In the genomic region with DNA sequence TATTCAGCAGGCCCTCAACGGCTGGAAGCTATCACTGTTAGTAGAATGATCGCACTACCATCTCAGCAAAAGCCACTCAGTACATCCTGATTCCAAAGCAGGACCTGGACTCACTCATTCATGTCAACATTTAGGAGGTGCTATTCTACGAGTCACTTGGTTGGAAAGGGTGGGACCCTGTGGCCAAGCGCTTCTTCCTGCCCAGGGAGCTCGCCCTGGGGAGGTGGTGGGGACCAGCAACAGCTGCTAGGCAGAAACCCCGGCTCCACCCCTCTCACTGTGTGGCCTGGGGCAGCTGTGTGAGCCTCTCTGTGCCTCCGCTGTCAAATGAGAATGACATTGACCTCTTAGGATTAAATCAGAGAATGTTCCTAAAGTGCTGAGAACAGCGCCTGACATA, we compare ENCODE assay signal across 23 cellular contexts.
"Had no signal": no experiment of that assay in that cellular context is flagged by ENCODE, and none has a peak within 500 bp of the region (broad histone marks: within the 10 kb centered on the region; RNA-seq: fewer than 3 reads in every experiment).

No MANE protein-coding gene starts in this region.

- H3K27ac Mint-ChIP-seq: dendritic cell treated with granulocyte-macrophage colony-stimulating factor and Interleukin-4, amounts not matched to agents 40 ng/mL and 50 ng/mL, for 4 days; effector memory CD8-positive, alpha-beta T cell; memory B cell; nephron; stimulated activated effector memory CD8-positive, alpha-beta T cell treated with anti-CD3 and anti-CD28 coated beads, Interleukin-12 subunit alpha, Interleukin-12 subunit beta, amount 100 ng/mL, for 72 hours; stimulated activated naive CD8-positive, alpha-beta T cell treated with anti-CD3 and anti-CD28 coated beads, Interleukin-15, Interleukin-2, amounts not matched to agents 100 ng/mL and 50 ng/mL, for 24 hours had no signal

- H3K4me1 ChIP-seq: gastroesophageal sphincter, left ventricle myocardium inferior, lower lobe of right lung, right atrium auricular region, testis, upper lobe of right lung, vagina had no signal

- H3K27me3 Mint-ChIP-seq: dendritic cell treated with granulocyte-macrophage colony-stimulating factor and Interleukin-4, amounts not matched to agents 40 ng/mL and 50 ng/mL, for 4 days; effector memory CD8-positive, alpha-beta T cell; memory B cell; naive B cell; stimulated activated naive CD8-positive, alpha-beta T cell treated with anti-CD3 and anti-CD28 coated beads, Interleukin-15, Interleukin-2, amounts not matched to agents 100 ng/mL and 50 ng/mL, for 24 hours had no signal

- ATAC-seq: effector memory CD8-positive, alpha-beta T cell; gastroesophageal sphincter; left cardiac atrium; lower lobe of right lung; stimulated activated effector memory CD8-positive, alpha-beta T cell treated with anti-CD3 and anti-CD28 coated beads, Interleukin-12 subunit alpha, Interleukin-12 subunit beta, amount 100 ng/mL, for 72 hours had no signal

- H3K4me3 Mint-ChIP-seq: dendritic cell treated with granulocyte-macrophage colony-stimulating factor and Interleukin-4, amounts not matched to agents 40 ng/mL and 50 ng/mL, for 4 days; effector memory CD8-positive, alpha-beta T cell; memory B cell; nephron; stimulated activated effector memory CD8-positive, alpha-beta T cell treated with anti-CD3 and anti-CD28 coated beads, Interleukin-12 subunit alpha, Interleukin-12 subunit beta, amount 100 ng/mL, for 72 hours; stimulated activated naive CD8-positive, alpha-beta T cell treated with anti-CD3 and anti-CD28 coated beads, Interleukin-15, Interleukin-2, amounts not matched to agents 100 ng/mL and 50 ng/mL, for 24 hours had no signal

- H3K27ac ChIP-seq: esophagus squamous epithelium, gastroesophageal sphincter, left ventricle myocardium inferior, lower lobe of right lung, right atrium auricular region, testis, tibial nerve, upper lobe of right lung, vagina had no signal

- H3K9me3 ChIP-seq: esophagus squamous epithelium, lower lobe of right lung, right atrium auricular region, testis, upper lobe of right lung, vagina had no signal

- H3K4me3 ChIP-seq: esophagus squamous epithelium, gastroesophageal sphincter, left ventricle myocardium inferior, lower lobe of right lung, right atrium auricular region, testis, tibial nerve, upper lobe of right lung, vagina had no signal

- DNase-seq: effector memory CD8-positive, alpha-beta T cell; esophagus squamous epithelium; foreskin fibroblast; glutamatergic neuron; left cardiac atrium; left ventricle myocardium inferior; lower lobe of right lung; midbrain; naive B cell; posterior cingulate gyrus; stimulated activated CD4-positive, alpha-beta T cell treated with anti-CD3 and anti-CD28 coated beads, Interleukin-4, amount 100 ng/mL, for 1 hour; stimulated activated CD8-positive, alpha-beta memory T cell treated with anti-CD3 and anti-CD28 coated beads, Interleukin-4, amount 100 ng/mL, for 48 hours; testis had no signal

- H3K9me3 Mint-ChIP-seq: dendritic cell treated with granulocyte-macrophage colony-stimulating factor and Interleukin-4, amounts not matched to agents 40 ng/mL and 50 ng/mL, for 4 days; effector memory CD8-positive, alpha-beta T cell; stimulated activated effector memory CD8-positive, alpha-beta T cell treated with anti-CD3 and anti-CD28 coated beads, Interleukin-12 subunit alpha, Interleukin-12 subunit beta, amount 100 ng/mL, for 72 hours; stimulated activated naive CD8-positive, alpha-beta T cell treated with anti-CD3 and anti-CD28 coated beads, Interleukin-15, Interleukin-2, amounts not matched to agents 100 ng/mL and 50 ng/mL, for 24 hours had no signal

- H3K36me3 ChIP-seq: esophagus squamous epithelium, left ventricle myocardium inferior, lower lobe of right lung, right atrium auricular region, upper lobe of right lung, vagina had no signal

- H3K27me3 ChIP-seq: esophagus squamous epithelium, right atrium auricular region, testis, tibial nerve, upper lobe of right lung, vagina had no signal

- H3K4me1 Mint-ChIP-seq: stimulated activated effector memory CD8-positive, alpha-beta T cell treated with anti-CD3 and anti-CD28 coated beads, Interleukin-12 subunit alpha, Interleukin-12 subunit beta, amount 100 ng/mL, for 72 hours had no signal

- H3K36me3 Mint-ChIP-seq: stimulated activated effector memory CD8-positive, alpha-beta T cell treated with anti-CD3 and anti-CD28 coated beads, Interleukin-12 subunit alpha, Interleukin-12 subunit beta, amount 100 ng/mL, for 72 hours had no signal
